In genomic region chr17:45230787-45231480, GRCh38 we compare ENCODE assay signal across 8 cellular contexts. TPM values are rescaled to one million over a fixed set of nuclear protein-coding genes. Genes with fewer than 3 reads are reported as not detected.
DNase-seq lines count a peak whose midpoint lies in the region; ATAC-seq and TF ChIP-seq lines count a peak whose summit lies in the region.
"Had no signal": no experiment of that assay in that cellular context is flagged by ENCODE, and none has a peak within 500 bp of the region (broad histone marks: within the 10 kb centered on the region; RNA-seq: fewer than 3 reads in every experiment).

No MANE protein-coding gene starts in this region.

- H4K20me1 ChIP-seq in mammary epithelial cell (ENCODE audit: insufficient read depth, low read length): no peaks in the 10 kb centered on the region

- H2BK12ac ChIP-seq in neuronal stem cell (ENCODE audit: low read length): no peak overlapping the region

- no peaks in the 10 kb centered on the region for H3K36me3 ChIP-seq in mammary epithelial cell (ENCODE audit: insufficient read depth, low read length)
- no peaks in the 10 kb centered on the region for H3K36me3 ChIP-seq in neuronal stem cell (replicated peaks in 1 of 2; ENCODE audit: control insufficient read depth in 2 of 2, insufficient read depth in 2 of 2, low read length in 2 of 2)

- H2BK120ac ChIP-seq in neuronal stem cell (ENCODE audit: low read depth, low read length): peak overlapping the region; percentile 64

- H4K91ac ChIP-seq in neuronal stem cell (ENCODE audit: low read depth, low read length, poor library complexity): no peak overlapping the region

- peak overlapping the region; percentile 70 for H3K18ac ChIP-seq in neuronal stem cell (ENCODE audit: low read length)

- H3K4me1 ChIP-seq in mammary epithelial cell (ENCODE audit: insufficient read depth, low read length) (peaks cover 36% of the 10 kb centered on the region), neuronal stem cell (ENCODE audit: control insufficient read depth in 2 of 2, insufficient read depth in 1 of 2, low read depth in 1 of 2, low read length in 2 of 2) (peaks cover 5 to 20% of the 10 kb centered on the region in 2 donors)

- DNase-seq in EH (ENCODE audit: low read depth) (peak; percentile 46), NCI-H2171 treated with DMSO at 0.1 percent for 48 hours (lab: John Stamatoyannopoulos, UW) (peak; percentile 55), mammary epithelial cell (peak; percentile 43), neuronal stem cell (ENCODE audit: low spot score) (no peak), occipital lobe (lab: John Stamatoyannopoulos, UW) (no peak), epidermal melanocyte (ENCODE audit: insufficient read length, low spot score) (no peak), sciatic nerve (ENCODE audit: low spot score) (no peak)
- DNase-seq: dorsolateral prefrontal cortex had no signal

- H3K14ac ChIP-seq in neuronal stem cell (ENCODE audit: low read length): no peak overlapping the region

- peak overlapping the region; percentile 45 for H2BK15ac ChIP-seq in neuronal stem cell (ENCODE audit: low read length)

- CTCF ChIA-PET in mammary epithelial cell (lab: Charles Lee; ENCODE audit: low non-redundant PET): interaction anchor here (1.3 kb wide), 1 partner anchor 95 kb away, joined by 5 read pairs; the partner anchor contains the start of gene ACBD4

- H3K9ac ChIP-seq in mammary epithelial cell (ENCODE audit: insufficient read depth, low read length) (no peak overlapping the region), neuronal stem cell (ENCODE audit: low read depth, low read length, poor library complexity) (peak overlapping the region; percentile 61)

- no peak overlapping the region for H3K4me2 ChIP-seq in mammary epithelial cell (ENCODE audit: insufficient read depth, low read depth, low read length)
- no peak overlapping the region for H3K4me2 ChIP-seq in neuronal stem cell (ENCODE audit: insufficient read depth, low read length, poor library complexity, severe bottlenecking)

- H3K79me2 ChIP-seq in mammary epithelial cell (ENCODE audit: insufficient read depth, low read length): no peaks in the 10 kb centered on the region

- no peak overlapping the region for H4K8ac ChIP-seq in neuronal stem cell (ENCODE audit: low read depth, low read length)

- no peak overlapping the region for H2BK5ac ChIP-seq in neuronal stem cell (ENCODE audit: low read length)

- peak overlapping the region; percentile 70 for H3K4ac ChIP-seq in neuronal stem cell (ENCODE audit: low read length)

- WGBS in mammary epithelial cell (ENCODE audit: low coverage, missing lambda C conversion rate): 80% methylated on average over 9 of the region's 12 CpGs
- no CpG with 5 or more reads among the region's 12 CpGs for WGBS in neuronal stem cell (ENCODE audit: extremely low coverage in 2 of 2, insufficient read length in 2 of 2, insufficient replicate concordance in 1 of 2), 2 donors

- H3K4me3 ChIP-seq in mammary epithelial cell (replicated peaks in 1 of 3; ENCODE audit: insufficient read depth in 1 of 3, low read depth in 2 of 3, low read length in 3 of 3) (no peak overlapping the region), neuronal stem cell (ENCODE audit: low read length in 2 of 2) (no peak overlapping the region)
- H3K4me3 ChIP-seq: dorsolateral prefrontal cortex had no signal

- no peak overlapping the region for H3K23ac ChIP-seq in neuronal stem cell (ENCODE audit: low read depth, low read length, poor library complexity)

- no peak for TF ChIP-seq CTCF in mammary epithelial cell (conservative IDR thresholded peaks at IDR 0.05 in 1 of 2, IDR thresholded peaks at IDR 0.05 in 1 of 2; ENCODE audit: extremely low read depth in 1 of 2, insufficient read depth in 1 of 2, low read depth in 1 of 2, low read length in 2 of 2)

- H2AFZ ChIP-seq in mammary epithelial cell (ENCODE audit: low read depth, low read length): no peak overlapping the region
- no peak overlapping the region for H2AFZ ChIP-seq in neuronal stem cell (ENCODE audit: low read length)

- ATAC-seq in sciatic nerve: no peak

- in situ Hi-C loops in mammary epithelial cell (cut with MboI; ENCODE audit: low sequenced_read_pairs in 2 of 2): no loop called here

- H3K27ac ChIP-seq in mammary epithelial cell (ENCODE audit: insufficient read depth, low read depth, low read length) (no peak overlapping the region), neuronal stem cell (replicated peaks; ENCODE audit: low read length) (no peak overlapping the region)

- dilution Hi-C loops in mammary epithelial cell (cut with HindIII; ENCODE audit: low sequenced_read_pairs): no loop called here

- BruUV-seq in mammary epithelial cell (replicated peaks; lab: Mats Ljungman, UMichigan): no TSS peak

- intact Hi-C loops in mammary epithelial cell (cut with micrococcal nuclease): no loop called here
- intact Hi-C loops in sciatic nerve (cut with DNase I): no loop called here

- peak overlapping the region; percentile 58 for H2AK5ac ChIP-seq in neuronal stem cell (ENCODE audit: low read depth, low read length)

- peaks cover 1% of the 10 kb centered on the region for H3K79me1 ChIP-seq in neuronal stem cell (ENCODE audit: low read depth, low read length)

- no peaks in the 10 kb centered on the region for H3K9me3 ChIP-seq in mammary epithelial cell (replicated peaks; ENCODE audit: insufficient read depth, low read length)
- no peaks in the 10 kb centered on the region for H3K9me3 ChIP-seq in neuronal stem cell (replicated peaks in 1 of 2; ENCODE audit: control insufficient read depth in 2 of 2, insufficient read depth in 1 of 2, low read depth in 1 of 2, low read length in 2 of 2)

- H3K27me3 ChIP-seq in mammary epithelial cell (ENCODE audit: insufficient read depth, low read length): no peaks in the 10 kb centered on the region
- H3K27me3 ChIP-seq in neuronal stem cell (ENCODE audit: control insufficient read depth in 3 of 3, insufficient read depth in 3 of 3, low read depth in 1 of 3, low read length in 3 of 3): peaks cover 0 to 87% (median 3%) of the 10 kb centered on the region in 3 experiments

RNA-seq across cellular contexts. Expression of gene FMNL1, which starts 9.2 kb away (rescaled TPM):
- 1 to 10 TPM; 1.5 to 3.5 TPM for total RNA-seq in mammary epithelial cell
- 2.0 TPM for polyA plus RNA-seq in mammary epithelial cell
- 8.4 TPM for polyA minus RNA-seq in mammary epithelial cell
- 2.8 TPM for polyA plus RNA-seq in neuronal stem cell (2013, experiment 1 of 2)
- 2.9 TPM for polyA plus RNA-seq in neuronal stem cell (2013, experiment 2 of 2)
- total RNA-seq in occipital lobe: 1.9 TPM
- 39.6 TPM for total RNA-seq in sciatic nerve

RNA-seq across cellular contexts. Expression of gene SPATA32, which starts 31.0 kb away (rescaled TPM):
- under 1 TPM in 1 of 2 donors, not detected in 1; 0.21 TPM for total RNA-seq in mammary epithelial cell
- polyA plus RNA-seq in mammary epithelial cell: not detected
- not detected for polyA minus RNA-seq in mammary epithelial cell
- 0.04 TPM for polyA plus RNA-seq in neuronal stem cell (2013, experiment 1 of 2)
- polyA plus RNA-seq in neuronal stem cell (2013, experiment 2 of 2): 0.01 TPM
- total RNA-seq in occipital lobe: not detected
- not detected for total RNA-seq in sciatic nerve

Comparison
In these comparisons a context has a peak if more than half of its experiments do, and no peak if none do; other contexts are left out.
1. DNase-seq: peak in EH (single experiment), NCI-H2171 treated with DMSO at 0.1 percent for 48 hours (single experiment) and mammary epithelial cell (single experiment); none in neuronal stem cell (single experiment), occipital lobe (single experiment), epidermal melanocyte (single experiment) and sciatic nerve (single experiment).